In genomic region chr10:79413196-79413595, GRCh38 we compare ENCODE assay signal across 10 cellular contexts. TPM values are rescaled to one million over a fixed set of nuclear protein-coding genes. Genes with fewer than 3 reads are reported as not detected.
DNase-seq lines count a peak whose midpoint lies in the region; ATAC-seq and TF ChIP-seq lines count a peak whose summit lies in the region.
"Had no signal": no experiment of that assay in that cellular context is flagged by ENCODE, and none has a peak within 500 bp of the region (broad histone marks: within the 10 kb centered on the region; RNA-seq: fewer than 3 reads in every experiment).

No MANE protein-coding gene starts in this region.

- H3K27me3 Mint-ChIP-seq in stimulated activated memory B cell treated with anti-CD40 and anti-IgM and Interleukin-4, amounts not matched to agents 10 μg/mL and 1 μg/mL and 100 μg/mL, for 72 hours: no peaks in the 10 kb centered on the region
- H3K27me3 Mint-ChIP-seq in neural progenitor cell (ENCODE audit: insufficient read depth, low read depth): peaks cover 3% of the 10 kb centered on the region
- H3K27me3 Mint-ChIP-seq: central memory CD8-positive, alpha-beta T cell had no signal

- H2AFZ ChIP-seq in neural progenitor cell (replicated peaks): no peak overlapping the region

- peak; percentile 34 for ATAC-seq in stimulated activated memory B cell treated with anti-CD40 and anti-IgM and Interleukin-4, amounts not matched to agents 10 μg/mL and 1 μg/mL and 100 μg/mL, for 72 hours
- no peak for ATAC-seq in left lobe of liver

- no peaks in the 10 kb centered on the region for H4K20me1 ChIP-seq in neural progenitor cell (ENCODE audit: low read depth)

- no peaks in the 10 kb centered on the region for H3K27me3 ChIP-seq in neural progenitor cell

- TF ChIP-seq CTCF in neural progenitor cell (IDR thresholded peaks at IDR 0.05): no peak

- H3K4me1 ChIP-seq in neural progenitor cell: no peaks in the 10 kb centered on the region

- no peaks in the 10 kb centered on the region for H3K79me2 ChIP-seq in neural progenitor cell (ENCODE audit: low read depth)

- H3K4me3 Mint-ChIP-seq in stimulated activated memory B cell treated with anti-CD40 and anti-IgM and Interleukin-4, amounts not matched to agents 10 μg/mL and 1 μg/mL and 100 μg/mL, for 72 hours: no peak overlapping the region
- no peak overlapping the region for H3K4me3 Mint-ChIP-seq in neural progenitor cell
- H3K4me3 Mint-ChIP-seq: central memory CD8-positive, alpha-beta T cell had no signal

- no peaks in the 10 kb centered on the region for H3K36me3 ChIP-seq in neural progenitor cell

- H3K9ac ChIP-seq in neural progenitor cell: no peak overlapping the region

- H3K4me2 ChIP-seq in neural progenitor cell: no peak overlapping the region

- no peaks in the 10 kb centered on the region for H3K36me3 Mint-ChIP-seq in stimulated activated memory B cell treated with anti-CD40 and anti-IgM and Interleukin-4, amounts not matched to agents 10 μg/mL and 1 μg/mL and 100 μg/mL, for 72 hours
- no peaks in the 10 kb centered on the region for H3K36me3 Mint-ChIP-seq in neural progenitor cell

- H3K4me3 ChIP-seq in neural progenitor cell: no peak overlapping the region

- no peak overlapping the region for H3K27ac ChIP-seq in neural progenitor cell

- no peaks in the 10 kb centered on the region for H3K9me3 ChIP-seq in neural progenitor cell (ENCODE audit: low read depth)

- H3F3A ChIP-seq in neural progenitor cell (ENCODE audit: low read depth): no peaks in the 10 kb centered on the region

- H3K27ac Mint-ChIP-seq in stimulated activated memory B cell treated with anti-CD40 and anti-IgM and Interleukin-4, amounts not matched to agents 10 μg/mL and 1 μg/mL and 100 μg/mL, for 72 hours: no peak overlapping the region
- no peak overlapping the region for H3K27ac Mint-ChIP-seq in neural progenitor cell

- H3K9me3 Mint-ChIP-seq in stimulated activated memory B cell treated with anti-CD40 and anti-IgM and Interleukin-4, amounts not matched to agents 10 μg/mL and 1 μg/mL and 100 μg/mL, for 72 hours: no peaks in the 10 kb centered on the region
- H3K9me3 Mint-ChIP-seq in neural progenitor cell: no peaks in the 10 kb centered on the region
- H3K9me3 Mint-ChIP-seq: central memory CD8-positive, alpha-beta T cell had no signal

- peak; percentile 26 to 43 for DNase-seq in activated CD4-positive, alpha-beta T cell treated with anti-CD3 and anti-CD28 coated beads, Interleukin-2, amount 50 U/mL, for 48 hours
- no peak for DNase-seq in activated CD4-positive, alpha-beta T cell treated with anti-CD3 and anti-CD28 coated beads for 1 hour
- DNase-seq in OCI-M1 (lab: John Stamatoyannopoulos, UW): peak; percentile 32
- DNase-seq in glomerular visceral epithelial cell (ENCODE audit: extremely low spot score): peak; percentile 74
- DNase-seq in left lobe of liver (ENCODE audit: low spot score): no peak
- DNase-seq in neural progenitor cell (ENCODE audit: low spot score): no peak
- DNase-seq in NCI-H2029 (lab: John Stamatoyannopoulos, UW): no peak
- DNase-seq: kidney glomerular epithelial cell had no signal

- peaks cover 12% of the 10 kb centered on the region for H3K4me1 Mint-ChIP-seq in stimulated activated memory B cell treated with anti-CD40 and anti-IgM and Interleukin-4, amounts not matched to agents 10 μg/mL and 1 μg/mL and 100 μg/mL, for 72 hours
- peaks cover 12% of the 10 kb centered on the region for H3K4me1 Mint-ChIP-seq in neural progenitor cell

RNA-seq across cellular contexts. Expression of gene ZCCHC24, which starts 32.2 kb away (rescaled TPM):
- total RNA-seq in left lobe of liver (30.5 TPM), neural progenitor cell (ENCODE audit: low replicate concordance) (5.9 and 10.7 TPM in 2 replicates)

Comparison
In these comparisons a context has a peak if more than half of its experiments do, and no peak if none do; other contexts are left out.
1. DNase-seq: peak in activated CD4-positive, alpha-beta T cell treated with anti-CD3 and anti-CD28 coated beads, Interleukin-2, amount 50 U/mL, for 48 hours (2 of 2), OCI-M1 (single experiment) and glomerular visceral epithelial cell (single experiment); none in activated CD4-positive, alpha-beta T cell treated with anti-CD3 and anti-CD28 coated beads for 1 hour (single experiment), left lobe of liver (single experiment), neural progenitor cell (single experiment) and NCI-H2029 (single experiment).